Comparison of ENCODE assay signal across 1 cellular context in genomic region chr21:46457801-46458314, GRCh38.
A peak's percentile ranks its signal among the peaks of the same experiment; 100 is the strongest.
TF ChIP-seq lines count a peak whose summit lies in the region.

No MANE protein-coding gene starts in this region.

TF ChIP-seq in K562, 482 proteins besides CTCF, POLR2A, EP300 and RAD21 (continued from another document and continues in another):
- no peak; the same call in 1 of the 2 replicates for TF ChIP-seq STAT6 (CRISPR knock-in tag; IDR thresholded peaks at IDR 0.05)
- TF ChIP-seq USF1 (CRISPR knock-in tag; IDR thresholded peaks at IDR 0.05): no peak; the same call in 1 of the 2 replicates
- no peak for TF ChIP-seq ZNF263 (CRISPR knock-in tag; IDR thresholded peaks at IDR 0.05; ENCODE audit: borderline replicate concordance)
- TF ChIP-seq RBM22 (IDR thresholded peaks at IDR 0.05; ENCODE audit: low read depth, low read length, poor library complexity, severe bottlenecking): no peak
- TF ChIP-seq, protein P1, sequence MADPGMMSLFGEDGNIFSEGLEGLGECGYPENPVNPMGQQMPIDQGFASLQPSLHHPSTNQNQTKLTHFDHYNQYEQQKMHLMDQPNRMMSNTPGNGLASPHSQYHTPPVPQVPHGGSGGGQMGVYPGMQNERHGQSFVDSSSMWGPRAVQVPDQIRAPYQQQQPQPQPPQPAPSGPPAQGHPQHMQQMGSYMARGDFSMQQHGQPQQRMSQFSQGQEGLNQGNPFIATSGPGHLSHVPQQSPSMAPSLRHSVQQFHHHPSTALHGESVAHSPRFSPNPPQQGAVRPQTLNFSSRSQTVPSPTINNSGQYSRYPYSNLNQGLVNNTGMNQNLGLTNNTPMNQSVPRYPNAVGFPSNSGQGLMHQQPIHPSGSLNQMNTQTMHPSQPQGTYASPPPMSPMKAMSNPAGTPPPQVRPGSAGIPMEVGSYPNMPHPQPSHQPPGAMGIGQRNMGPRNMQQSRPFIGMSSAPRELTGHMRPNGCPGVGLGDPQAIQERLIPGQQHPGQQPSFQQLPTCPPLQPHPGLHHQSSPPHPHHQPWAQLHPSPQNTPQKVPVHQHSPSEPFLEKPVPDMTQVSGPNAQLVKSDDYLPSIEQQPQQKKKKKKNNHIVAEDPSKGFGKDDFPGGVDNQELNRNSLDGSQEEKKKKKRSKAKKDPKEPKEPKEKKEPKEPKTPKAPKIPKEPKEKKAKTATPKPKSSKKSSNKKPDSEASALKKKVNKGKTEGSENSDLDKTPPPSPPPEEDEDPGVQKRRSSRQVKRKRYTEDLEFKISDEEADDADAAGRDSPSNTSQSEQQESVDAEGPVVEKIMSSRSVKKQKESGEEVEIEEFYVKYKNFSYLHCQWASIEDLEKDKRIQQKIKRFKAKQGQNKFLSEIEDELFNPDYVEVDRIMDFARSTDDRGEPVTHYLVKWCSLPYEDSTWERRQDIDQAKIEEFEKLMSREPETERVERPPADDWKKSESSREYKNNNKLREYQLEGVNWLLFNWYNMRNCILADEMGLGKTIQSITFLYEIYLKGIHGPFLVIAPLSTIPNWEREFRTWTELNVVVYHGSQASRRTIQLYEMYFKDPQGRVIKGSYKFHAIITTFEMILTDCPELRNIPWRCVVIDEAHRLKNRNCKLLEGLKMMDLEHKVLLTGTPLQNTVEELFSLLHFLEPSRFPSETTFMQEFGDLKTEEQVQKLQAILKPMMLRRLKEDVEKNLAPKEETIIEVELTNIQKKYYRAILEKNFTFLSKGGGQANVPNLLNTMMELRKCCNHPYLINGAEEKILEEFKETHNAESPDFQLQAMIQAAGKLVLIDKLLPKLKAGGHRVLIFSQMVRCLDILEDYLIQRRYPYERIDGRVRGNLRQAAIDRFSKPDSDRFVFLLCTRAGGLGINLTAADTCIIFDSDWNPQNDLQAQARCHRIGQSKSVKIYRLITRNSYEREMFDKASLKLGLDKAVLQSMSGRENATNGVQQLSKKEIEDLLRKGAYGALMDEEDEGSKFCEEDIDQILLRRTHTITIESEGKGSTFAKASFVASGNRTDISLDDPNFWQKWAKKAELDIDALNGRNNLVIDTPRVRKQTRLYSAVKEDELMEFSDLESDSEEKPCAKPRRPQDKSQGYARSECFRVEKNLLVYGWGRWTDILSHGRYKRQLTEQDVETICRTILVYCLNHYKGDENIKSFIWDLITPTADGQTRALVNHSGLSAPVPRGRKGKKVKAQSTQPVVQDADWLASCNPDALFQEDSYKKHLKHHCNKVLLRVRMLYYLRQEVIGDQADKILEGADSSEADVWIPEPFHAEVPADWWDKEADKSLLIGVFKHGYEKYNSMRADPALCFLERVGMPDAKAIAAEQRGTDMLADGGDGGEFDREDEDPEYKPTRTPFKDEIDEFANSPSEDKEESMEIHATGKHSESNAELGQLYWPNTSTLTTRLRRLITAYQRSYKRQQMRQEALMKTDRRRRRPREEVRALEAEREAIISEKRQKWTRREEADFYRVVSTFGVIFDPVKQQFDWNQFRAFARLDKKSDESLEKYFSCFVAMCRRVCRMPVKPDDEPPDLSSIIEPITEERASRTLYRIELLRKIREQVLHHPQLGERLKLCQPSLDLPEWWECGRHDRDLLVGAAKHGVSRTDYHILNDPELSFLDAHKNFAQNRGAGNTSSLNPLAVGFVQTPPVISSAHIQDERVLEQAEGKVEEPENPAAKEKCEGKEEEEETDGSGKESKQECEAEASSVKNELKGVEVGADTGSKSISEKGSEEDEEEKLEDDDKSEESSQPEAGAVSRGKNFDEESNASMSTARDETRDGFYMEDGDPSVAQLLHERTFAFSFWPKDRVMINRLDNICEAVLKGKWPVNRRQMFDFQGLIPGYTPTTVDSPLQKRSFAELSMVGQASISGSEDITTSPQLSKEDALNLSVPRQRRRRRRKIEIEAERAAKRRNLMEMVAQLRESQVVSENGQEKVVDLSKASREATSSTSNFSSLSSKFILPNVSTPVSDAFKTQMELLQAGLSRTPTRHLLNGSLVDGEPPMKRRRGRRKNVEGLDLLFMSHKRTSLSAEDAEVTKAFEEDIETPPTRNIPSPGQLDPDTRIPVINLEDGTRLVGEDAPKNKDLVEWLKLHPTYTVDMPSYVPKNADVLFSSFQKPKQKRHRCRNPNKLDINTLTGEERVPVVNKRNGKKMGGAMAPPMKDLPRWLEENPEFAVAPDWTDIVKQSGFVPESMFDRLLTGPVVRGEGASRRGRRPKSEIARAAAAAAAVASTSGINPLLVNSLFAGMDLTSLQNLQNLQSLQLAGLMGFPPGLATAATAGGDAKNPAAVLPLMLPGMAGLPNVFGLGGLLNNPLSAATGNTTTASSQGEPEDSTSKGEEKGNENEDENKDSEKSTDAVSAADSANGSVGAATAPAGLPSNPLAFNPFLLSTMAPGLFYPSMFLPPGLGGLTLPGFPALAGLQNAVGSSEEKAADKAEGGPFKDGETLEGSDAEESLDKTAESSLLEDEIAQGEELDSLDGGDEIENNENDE (IDR thresholded peaks at IDR 0.05; ENCODE audit: low read depth, low read length): no peak
- TF ChIP-seq BRD9 (IDR thresholded peaks at IDR 0.05; ENCODE audit: low read depth, partially characterized antibody): no peak
- TF ChIP-seq TEAD4 (IDR thresholded peaks at IDR 0.05; ENCODE audit: low read length): no peak
- no peak for TF ChIP-seq TEAD4 (CRISPR knock-in tag; IDR thresholded peaks at IDR 0.05; ENCODE audit: borderline replicate concordance)
- TF ChIP-seq, protein P2, sequence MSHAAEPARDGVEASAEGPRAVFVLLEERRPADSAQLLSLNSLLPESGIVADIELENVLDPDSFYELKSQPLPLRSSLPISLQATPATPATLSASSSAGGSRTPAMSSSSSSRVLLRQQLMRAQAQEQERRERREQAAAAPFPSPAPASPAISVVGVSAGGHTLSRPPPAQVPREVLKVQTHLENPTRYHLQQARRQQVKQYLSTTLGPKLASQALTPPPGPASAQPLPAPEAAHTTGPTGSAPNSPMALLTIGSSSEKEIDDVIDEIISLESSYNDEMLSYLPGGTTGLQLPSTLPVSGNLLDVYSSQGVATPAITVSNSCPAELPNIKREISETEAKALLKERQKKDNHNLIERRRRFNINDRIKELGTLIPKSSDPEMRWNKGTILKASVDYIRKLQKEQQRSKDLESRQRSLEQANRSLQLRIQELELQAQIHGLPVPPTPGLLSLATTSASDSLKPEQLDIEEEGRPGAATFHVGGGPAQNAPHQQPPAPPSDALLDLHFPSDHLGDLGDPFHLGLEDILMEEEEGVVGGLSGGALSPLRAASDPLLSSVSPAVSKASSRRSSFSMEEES (CRISPR knock-in tag; IDR thresholded peaks at IDR 0.05): no peak
- no peak for TF ChIP-seq CXXC5 (CRISPR knock-in tag; IDR thresholded peaks at IDR 0.05)
- TF ChIP-seq, protein P3, sequence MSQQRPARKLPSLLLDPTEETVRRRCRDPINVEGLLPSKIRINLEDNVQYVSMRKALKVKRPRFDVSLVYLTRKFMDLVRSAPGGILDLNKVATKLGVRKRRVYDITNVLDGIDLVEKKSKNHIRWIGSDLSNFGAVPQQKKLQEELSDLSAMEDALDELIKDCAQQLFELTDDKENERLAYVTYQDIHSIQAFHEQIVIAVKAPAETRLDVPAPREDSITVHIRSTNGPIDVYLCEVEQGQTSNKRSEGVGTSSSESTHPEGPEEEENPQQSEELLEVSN (IDR thresholded peaks at IDR 0.05; ENCODE audit: borderline replicate concordance in 1 of 2, extremely low read depth in 1 of 2, insufficient read depth in 1 of 2, insufficient read length in 1 of 2, low read depth in 1 of 2, low read length in 1 of 2, poor library complexity in 1 of 2, severe bottlenecking in 1 of 2): peak in 1 of 2 experiments; percentile 45
- TF ChIP-seq NR1H2 (CRISPR knock-in tag; IDR thresholded peaks at IDR 0.05): no peak
- no peak for TF ChIP-seq KDM5B (IDR thresholded peaks at IDR 0.05; ENCODE audit: insufficient replicate concordance, low read depth, low read length)
- TF ChIP-seq SAFB (IDR thresholded peaks at IDR 0.05; ENCODE audit: borderline replicate concordance, low read depth, low read length): no peak
- TF ChIP-seq EP400 (IDR thresholded peaks at IDR 0.05): no peak
- no peak for TF ChIP-seq HCFC1 (IDR thresholded peaks at IDR 0.05; ENCODE audit: low read depth, low read length)
- no peak for TF ChIP-seq FOXP4 (CRISPR knock-in tag; IDR thresholded peaks at IDR 0.05; ENCODE audit: borderline replicate concordance)
- peak; percentile 24; the same call in 1 of the 2 replicates for TF ChIP-seq GABPA (tag; conservative IDR thresholded peaks at IDR 0.05; ENCODE audit: low read depth)
- TF ChIP-seq HDAC8 (tag; IDR thresholded peaks at IDR 0.05): no peak
- no peak for TF ChIP-seq CEBPB (tag; IDR thresholded peaks at IDR 0.05)
- TF ChIP-seq, protein P4, sequence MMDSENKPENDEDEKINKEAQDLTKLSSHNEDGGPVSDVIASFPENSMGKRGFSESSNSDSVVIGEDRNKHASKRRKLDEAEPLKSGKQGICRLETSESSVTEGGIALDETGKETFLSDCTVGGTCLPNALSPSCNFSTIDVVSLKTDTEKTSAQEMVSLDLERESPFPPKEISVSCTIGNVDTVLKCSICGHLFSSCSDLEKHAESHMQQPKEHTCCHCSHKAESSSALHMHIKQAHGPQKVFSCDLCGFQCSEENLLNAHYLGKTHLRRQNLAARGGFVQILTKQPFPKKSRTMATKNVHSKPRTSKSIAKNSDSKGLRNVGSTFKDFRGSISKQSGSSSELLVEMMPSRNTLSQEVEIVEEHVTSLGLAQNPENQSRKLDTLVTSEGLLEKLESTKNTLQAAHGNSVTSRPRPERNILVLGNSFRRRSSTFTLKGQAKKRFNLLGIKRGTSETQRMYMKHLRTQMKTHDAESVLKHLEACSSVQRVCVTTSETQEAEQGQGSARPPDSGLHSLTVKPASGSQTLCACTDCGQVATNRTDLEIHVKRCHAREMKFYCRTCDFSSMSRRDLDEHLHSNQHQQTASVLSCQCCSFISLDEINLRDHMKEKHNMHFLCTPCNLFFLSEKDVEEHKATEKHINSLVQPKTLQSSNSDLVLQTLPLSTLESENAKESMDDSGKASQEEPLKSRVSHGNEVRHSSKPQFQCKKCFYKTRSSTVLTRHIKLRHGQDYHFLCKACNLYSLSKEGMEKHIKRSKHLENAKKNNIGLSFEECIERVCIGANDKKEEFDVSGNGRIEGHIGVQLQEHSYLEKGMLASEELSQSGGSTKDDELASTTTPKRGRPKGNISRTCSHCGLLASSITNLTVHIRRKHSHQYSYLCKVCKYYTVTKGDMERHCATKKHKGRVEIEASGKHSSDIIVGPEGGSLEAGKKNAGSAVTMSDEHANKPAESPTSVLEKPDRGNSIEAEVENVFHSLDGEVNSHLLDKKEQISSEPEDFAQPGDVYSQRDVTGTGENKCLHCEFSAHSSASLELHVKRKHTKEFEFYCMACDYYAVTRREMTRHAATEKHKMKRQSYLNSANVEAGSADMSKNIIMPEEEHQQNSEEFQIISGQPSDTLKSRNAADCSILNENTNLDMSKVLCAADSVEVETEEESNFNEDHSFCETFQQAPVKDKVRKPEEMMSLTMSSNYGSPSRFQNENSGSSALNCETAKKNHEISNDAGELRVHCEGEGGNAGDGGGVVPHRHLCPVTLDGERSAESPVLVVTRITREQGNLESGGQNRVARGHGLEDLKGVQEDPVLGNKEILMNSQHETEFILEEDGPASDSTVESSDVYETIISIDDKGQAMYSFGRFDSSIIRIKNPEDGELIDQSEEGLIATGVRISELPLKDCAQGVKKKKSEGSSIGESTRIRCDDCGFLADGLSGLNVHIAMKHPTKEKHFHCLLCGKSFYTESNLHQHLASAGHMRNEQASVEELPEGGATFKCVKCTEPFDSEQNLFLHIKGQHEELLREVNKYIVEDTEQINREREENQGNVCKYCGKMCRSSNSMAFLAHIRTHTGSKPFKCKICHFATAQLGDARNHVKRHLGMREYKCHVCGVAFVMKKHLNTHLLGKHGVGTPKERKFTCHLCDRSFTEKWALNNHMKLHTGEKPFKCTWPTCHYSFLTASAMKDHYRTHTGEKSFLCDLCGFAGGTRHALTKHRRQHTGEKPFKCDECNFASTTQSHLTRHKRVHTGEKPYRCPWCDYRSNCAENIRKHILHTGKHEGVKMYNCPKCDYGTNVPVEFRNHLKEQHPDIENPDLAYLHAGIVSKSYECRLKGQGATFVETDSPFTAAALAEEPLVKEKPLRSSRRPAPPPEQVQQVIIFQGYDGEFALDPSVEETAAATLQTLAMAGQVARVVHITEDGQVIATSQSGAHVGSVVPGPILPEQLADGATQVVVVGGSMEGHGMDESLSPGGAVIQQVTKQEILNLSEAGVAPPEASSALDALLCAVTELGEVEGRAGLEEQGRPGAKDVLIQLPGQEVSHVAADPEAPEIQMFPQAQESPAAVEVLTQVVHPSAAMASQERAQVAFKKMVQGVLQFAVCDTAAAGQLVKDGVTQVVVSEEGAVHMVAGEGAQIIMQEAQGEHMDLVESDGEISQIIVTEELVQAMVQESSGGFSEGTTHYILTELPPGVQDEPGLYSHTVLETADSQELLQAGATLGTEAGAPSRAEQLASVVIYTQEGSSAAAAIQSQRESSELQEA (IDR thresholded peaks at IDR 0.05; ENCODE audit: low read depth): no peak
- no peak for TF ChIP-seq ZSCAN32 (CRISPR knock-in tag; IDR thresholded peaks at IDR 0.05)
- TF ChIP-seq RBBP5 (IDR thresholded peaks at IDR 0.05; ENCODE audit: borderline replicate concordance, insufficient read depth, low read length, poor library complexity, severe bottlenecking): no peak
- TF ChIP-seq ZNF217 (CRISPR knock-in tag; IDR thresholded peaks at IDR 0.05): no peak
